ENCODE assay signal across 20 cellular contexts in genomic region chr10:44424953-44425352, GRCh38.
"Had no signal": no experiment of that assay in that cellular context is flagged by ENCODE, and none has a peak within 500 bp of the region (broad histone marks: within the 10 kb centered on the region; RNA-seq: fewer than 3 reads in every experiment).

No MANE protein-coding gene starts in this region.

- DNase-seq: central memory CD4-positive, alpha-beta T cell; dorsolateral prefrontal cortex; effector CD4-positive, alpha-beta T cell; foreskin fibroblast; gastrocnemius medialis; left cardiac atrium; left ventricle myocardium inferior; lower lobe of right lung; spleen; stimulated activated CD4-positive, alpha-beta T cell treated with anti-CD3 and anti-CD28 coated beads, Interleukin-2, amount 100 ng/mL, for 48 hours; stimulated activated naive CD4-positive, alpha-beta T cell; stimulated activated naive CD8-positive, alpha-beta T cell treated with anti-CD3 and anti-CD28 coated beads, Interleukin-15, amount 100 ng/mL, for 72 hours; trophoblast cell had no signal

- H3K27ac ChIP-seq: dorsolateral prefrontal cortex, gastrocnemius medialis, hepatocyte, left ventricle myocardium inferior, lower lobe of right lung, neural progenitor cell, prostate gland, right atrium auricular region, skin epidermis, spleen, suprapubic skin had no signal

- H3K27me3 ChIP-seq: dorsolateral prefrontal cortex, gastrocnemius medialis, hepatocyte, neural progenitor cell, right atrium auricular region, spleen, suprapubic skin had no signal

- H3K27me3 Mint-ChIP-seq: natural killer cell treated with Interleukin-12 subunit alpha and Interleukin-12 subunit beta and Interleukin-15 and Interleukin-18, amount 100 ng/mL, for 72 hours; stimulated activated naive CD8-positive, alpha-beta T cell treated with anti-CD3 and anti-CD28 coated beads, Interleukin-15, amount 100 ng/mL, for 72 hours had no signal

- H3K9me3 ChIP-seq: gastrocnemius medialis, lower lobe of right lung, prostate gland had no signal

- H3K4me1 ChIP-seq: gastrocnemius medialis, left ventricle myocardium inferior, lower lobe of right lung, neural progenitor cell, prostate gland, right atrium auricular region, spleen, suprapubic skin had no signal

- H3K4me3 Mint-ChIP-seq: natural killer cell treated with Interleukin-12 subunit alpha and Interleukin-12 subunit beta and Interleukin-15 and Interleukin-18, amount 100 ng/mL, for 72 hours; neural progenitor cell; stimulated activated naive CD8-positive, alpha-beta T cell treated with anti-CD3 and anti-CD28 coated beads, Interleukin-15, amount 100 ng/mL, for 72 hours had no signal

- H3K4me1 Mint-ChIP-seq: neural progenitor cell had no signal

- H3K36me3 ChIP-seq: gastrocnemius medialis, left ventricle myocardium inferior, lower lobe of right lung, neural progenitor cell, prostate gland, right atrium auricular region, spleen, suprapubic skin had no signal

- H3K9me3 Mint-ChIP-seq: natural killer cell treated with Interleukin-12 subunit alpha and Interleukin-12 subunit beta and Interleukin-15 and Interleukin-18, amount 100 ng/mL, for 72 hours had no signal

- H3K27ac Mint-ChIP-seq: natural killer cell treated with Interleukin-12 subunit alpha and Interleukin-12 subunit beta and Interleukin-15 and Interleukin-18, amount 100 ng/mL, for 72 hours; neural progenitor cell had no signal

- H3K4me3 ChIP-seq: dorsolateral prefrontal cortex, gastrocnemius medialis, hepatocyte, left ventricle myocardium inferior, lower lobe of right lung, neural progenitor cell, prostate gland, right atrium auricular region, skin epidermis, spleen, suprapubic skin had no signal

- H3K36me3 Mint-ChIP-seq: natural killer cell treated with Interleukin-12 subunit alpha and Interleukin-12 subunit beta and Interleukin-15 and Interleukin-18, amount 100 ng/mL, for 72 hours; neural progenitor cell had no signal

- ATAC-seq: gastrocnemius medialis; left cardiac atrium; lower lobe of right lung; natural killer cell treated with Interleukin-12 subunit alpha and Interleukin-12 subunit beta and Interleukin-15 and Interleukin-18, amount 100 ng/mL, for 72 hours; stimulated activated naive CD8-positive, alpha-beta T cell treated with anti-CD3 and anti-CD28 coated beads, Interleukin-15, amount 100 ng/mL, for 72 hours had no signal
